22 cellular contexts compared by ENCODE assay signal in the genomic region with DNA sequence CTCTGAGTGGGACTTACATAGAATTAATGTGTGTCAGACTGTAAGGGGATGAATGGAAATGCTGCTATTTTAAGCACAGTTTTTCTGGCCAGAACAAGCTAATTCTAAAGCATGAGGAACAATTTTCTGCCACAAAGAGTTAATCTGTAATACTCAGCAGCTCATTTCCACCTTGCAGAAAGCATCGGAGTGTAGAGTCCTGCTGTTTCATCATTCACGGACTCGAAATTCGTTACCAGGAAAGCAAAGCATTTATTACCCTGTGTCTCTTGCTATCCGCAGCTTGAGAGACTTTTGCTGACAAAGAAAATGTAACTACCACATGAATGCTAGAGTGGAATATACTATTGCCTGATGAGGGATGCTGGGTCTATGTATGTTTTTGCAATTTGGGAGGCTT.
DNase-seq lines count a peak whose midpoint lies in the region; ATAC-seq and TF ChIP-seq lines count a peak whose summit lies in the region.
"Had no signal": no experiment of that assay in that cellular context is flagged by ENCODE, and none has a peak within 500 bp of the region (broad histone marks: within the 10 kb centered on the region; RNA-seq: fewer than 3 reads in every experiment).

No MANE protein-coding gene starts in this region.

- no peak for ATAC-seq in activated CD4-positive, alpha-beta T cell treated with anti-CD3 and anti-CD28 coated beads for 36 hours
- no peak for ATAC-seq in CD8-positive, alpha-beta T cell
- ATAC-seq in naive thymus-derived CD4-positive, alpha-beta T cell = no peak
- ATAC-seq: HepG2, lower lobe of right lung had no signal

- no peak overlapping the region for H3K4me3 ChIP-seq in CD8-positive, alpha-beta T cell (ENCODE audit: low read depth, low read length)
- H3K4me3 ChIP-seq in naive thymus-derived CD4-positive, alpha-beta T cell (ENCODE audit: low read length) = no peak overlapping the region
- H3K4me3 ChIP-seq: lower lobe of right lung, smooth muscle cell, transverse colon had no signal

- peaks cover 98% of the 10 kb centered on the region for H3K4me1 Mint-ChIP-seq in activated CD4-positive, alpha-beta T cell treated with anti-CD3 and anti-CD28 coated beads for 36 hours
- peaks cover 95% of the 10 kb centered on the region for H3K4me1 Mint-ChIP-seq in CD8-positive, alpha-beta T cell (ENCODE audit: low read depth)
- H3K4me1 Mint-ChIP-seq in activated naive CD8-positive, alpha-beta T cell (ENCODE audit: low read depth) = peaks cover 94% of the 10 kb centered on the region
- peaks cover 76 to 98% (median 97%) of the 10 kb centered on the region in 7 donors for H3K4me1 Mint-ChIP-seq in naive thymus-derived CD4-positive, alpha-beta T cell

- intact Hi-C loops in activated CD4-positive, alpha-beta T cell treated with anti-CD3 and anti-CD28 coated beads for 36 hours (cut with DNase I, micrococcal nuclease) = no loop called here
- intact Hi-C loops in CD8-positive, alpha-beta T cell (cut with DNase I, micrococcal nuclease) = no loop called here
- intact Hi-C loops in naive thymus-derived CD4-positive, alpha-beta T cell (cut with micrococcal nuclease) = no loop called here

- CTCF ChIA-PET in activated CD4-positive, alpha-beta T cell treated with anti-CD3 and anti-CD28 coated beads for 36 hours (lab: Charles Lee) = interaction anchor here (0.6 to 2.9 kb wide), 7 partner anchors 11 to 86 kb away, joined by 3 to 14 read pairs (median 5); no protein-coding TSS in a partner anchor
- CTCF ChIA-PET in CD8-positive, alpha-beta T cell (lab: Charles Lee) = interaction anchor here (0.5 to 0.9 kb wide), 3 partner anchors 20 to 41 kb away, joined by 3 to 4 read pairs (median 3); no protein-coding TSS in a partner anchor
- CTCF ChIA-PET in naive thymus-derived CD4-positive, alpha-beta T cell (lab: Charles Lee) = interaction anchor here (2.0 kb wide), 1 partner anchor 39 kb away, joined by 6 read pairs; no protein-coding TSS in a partner anchor

- no peaks in the 10 kb centered on the region for H3K9me3 Mint-ChIP-seq in activated CD4-positive, alpha-beta T cell treated with anti-CD3 and anti-CD28 coated beads for 36 hours (ENCODE audit: low read depth)
- H3K9me3 Mint-ChIP-seq in CD8-positive, alpha-beta T cell = no peaks in the 10 kb centered on the region
- H3K9me3 Mint-ChIP-seq in activated naive CD8-positive, alpha-beta T cell (ENCODE audit: low read depth) = no peaks in the 10 kb centered on the region
- H3K9me3 Mint-ChIP-seq in naive thymus-derived CD4-positive, alpha-beta T cell = peaks cover 0 to 2% (median 0%) of the 10 kb centered on the region in 11 donors

- peaks cover 19% of the 10 kb centered on the region for H3K36me3 ChIP-seq in CD8-positive, alpha-beta T cell (ENCODE audit: insufficient read depth, low read length)
- H3K36me3 ChIP-seq in naive thymus-derived CD4-positive, alpha-beta T cell (ENCODE audit: control insufficient read depth in 2 of 3, insufficient read depth in 3 of 3, low read length in 3 of 3) = peaks cover 0 to 35% (median 10%) of the 10 kb centered on the region in 3 experiments
- H3K36me3 ChIP-seq: transverse colon had no signal

- peaks cover 67% of the 10 kb centered on the region for H3K36me3 Mint-ChIP-seq in activated CD4-positive, alpha-beta T cell treated with anti-CD3 and anti-CD28 coated beads for 36 hours (ENCODE audit: low read depth)
- peaks cover 87% of the 10 kb centered on the region for H3K36me3 Mint-ChIP-seq in CD8-positive, alpha-beta T cell
- peaks cover 14% of the 10 kb centered on the region for H3K36me3 Mint-ChIP-seq in activated naive CD8-positive, alpha-beta T cell
- peaks cover 13 to 46% (median 36%) of the 10 kb centered on the region in 5 donors for H3K36me3 Mint-ChIP-seq in naive thymus-derived CD4-positive, alpha-beta T cell

- no peaks in the 10 kb centered on the region for H3K9me3 ChIP-seq in CD8-positive, alpha-beta T cell (ENCODE audit: low read length)
- no peaks in the 10 kb centered on the region for H3K9me3 ChIP-seq in naive thymus-derived CD4-positive, alpha-beta T cell (ENCODE audit: control insufficient read depth in 2 of 3, low read length in 3 of 3)
- H3K9me3 ChIP-seq: lower lobe of right lung, transverse colon had no signal

- TF ChIP-seq CTCF in CD8-positive, alpha-beta T cell (IDR thresholded peaks at IDR 0.05) = no peak

- H3K27ac ChIP-seq in CD8-positive, alpha-beta T cell (ENCODE audit: low read depth, low read length) = no peak overlapping the region
- H3K27ac ChIP-seq in naive thymus-derived CD4-positive, alpha-beta T cell (ENCODE audit: low read depth, low read length) = no peak overlapping the region
- H3K27ac ChIP-seq: 22Rv1, HL-60, lower lobe of right lung, transverse colon had no signal

- peak overlapping the region; percentile 90 for H3K27ac Mint-ChIP-seq in activated CD4-positive, alpha-beta T cell treated with anti-CD3 and anti-CD28 coated beads for 36 hours
- peak overlapping the region; percentile 75 for H3K27ac Mint-ChIP-seq in CD8-positive, alpha-beta T cell
- peak overlapping the region; percentile 98 for H3K27ac Mint-ChIP-seq in activated naive CD8-positive, alpha-beta T cell
- H3K27ac Mint-ChIP-seq in naive thymus-derived CD4-positive, alpha-beta T cell = peak overlapping the region in 8 of 9 donors; percentile 51 to 89 (median 64)

- POLR2A ChIA-PET in activated CD4-positive, alpha-beta T cell treated with anti-CD3 and anti-CD28 coated beads for 36 hours (lab: Charles Lee) = interaction anchor here (0.8 kb wide), 1 partner anchor 80 kb away, joined by 3 read pairs; no protein-coding TSS in a partner anchor
- POLR2A ChIA-PET in CD8-positive, alpha-beta T cell (lab: Charles Lee) = interaction anchor here (0.5 to 1.2 kb wide), 3 partner anchors 14 to 1889 kb away, joined by 3 to 4 read pairs (median 3); no protein-coding TSS in a partner anchor
- POLR2A ChIA-PET in naive thymus-derived CD4-positive, alpha-beta T cell (lab: Charles Lee) = no interaction called here

- H3K4me1 ChIP-seq in CD8-positive, alpha-beta T cell (ENCODE audit: insufficient read depth, low read length) = peaks cover 88% of the 10 kb centered on the region
- H3K4me1 ChIP-seq in naive thymus-derived CD4-positive, alpha-beta T cell (ENCODE audit: control insufficient read depth in 2 of 2, insufficient read depth in 2 of 2, low read length in 2 of 2) = peaks cover 69 to 87% of the 10 kb centered on the region in 2 donors

- no peaks in the 10 kb centered on the region for H3K27me3 ChIP-seq in CD8-positive, alpha-beta T cell (ENCODE audit: insufficient read depth, low read length)
- H3K27me3 ChIP-seq in naive thymus-derived CD4-positive, alpha-beta T cell (ENCODE audit: control insufficient read depth in 2 of 2, insufficient read depth in 2 of 2, low read length in 2 of 2) = no peaks in the 10 kb centered on the region
- H3K27me3 ChIP-seq: transverse colon had no signal

- no peak overlapping the region for H3K4me3 Mint-ChIP-seq in activated CD4-positive, alpha-beta T cell treated with anti-CD3 and anti-CD28 coated beads for 36 hours
- no peak overlapping the region for H3K4me3 Mint-ChIP-seq in CD8-positive, alpha-beta T cell
- H3K4me3 Mint-ChIP-seq in activated naive CD8-positive, alpha-beta T cell = no peak overlapping the region
- peak overlapping the region in 5 of 10 donors; percentile 0 to 59 (median 32) for H3K4me3 Mint-ChIP-seq in naive thymus-derived CD4-positive, alpha-beta T cell

- DNase-seq in activated CD4-positive, alpha-beta T cell treated with anti-CD3 and anti-CD28 coated beads for 36 hours = no peak
- DNase-seq in activated CD4-positive, alpha-beta T cell treated with anti-CD3 and anti-CD28 coated beads, Interleukin-2, amount 50 U/mL, for 4 hours = no peak
- DNase-seq in CD8-positive, alpha-beta T cell = no peak
- DNase-seq in naive thymus-derived CD4-positive, alpha-beta T cell = no peak
- DNase-seq in Ammon's horn (ENCODE audit: low spot score) (no peak), foreskin melanocyte (no peak), epidermal melanocyte (ENCODE audit: insufficient read length, low spot score) (no peak)
- DNase-seq: activated CD4-positive, CD25-positive, alpha-beta regulatory T cell; activated CD8-positive, alpha-beta memory T cell treated with anti-CD3 and anti-CD28 coated beads, Interleukin-2, amount 50 U/mL, for 4 hours; Calu3; effector CD8-positive, alpha-beta T cell; kidney; lower lobe of right lung; NCI-H2029; stimulated activated CD4-positive, alpha-beta T cell treated with anti-CD3 and anti-CD28 coated beads, Interleukin-4, amount 100 ng/mL, for 24 hours; T1000; transverse colon had no signal

- H3K27me3 Mint-ChIP-seq in activated CD4-positive, alpha-beta T cell treated with anti-CD3 and anti-CD28 coated beads for 36 hours = no peaks in the 10 kb centered on the region
- H3K27me3 Mint-ChIP-seq in CD8-positive, alpha-beta T cell (ENCODE audit: low read depth) = no peaks in the 10 kb centered on the region
- no peaks in the 10 kb centered on the region for H3K27me3 Mint-ChIP-seq in activated naive CD8-positive, alpha-beta T cell
- H3K27me3 Mint-ChIP-seq in naive thymus-derived CD4-positive, alpha-beta T cell = no peaks in the 10 kb centered on the region
